In genomic region chr6:35634316-35634715, GRCh38 we compare ENCODE assay signal across 10 cellular contexts. TPM values are rescaled to one million over a fixed set of nuclear protein-coding genes. Genes with fewer than 3 reads are reported as not detected.
DNase-seq lines count a peak whose midpoint lies in the region; ATAC-seq and TF ChIP-seq lines count a peak whose summit lies in the region.
"Had no signal": no experiment of that assay in that cellular context is flagged by ENCODE, and none has a peak within 500 bp of the region (broad histone marks: within the 10 kb centered on the region; RNA-seq: fewer than 3 reads in every experiment).

No MANE protein-coding gene starts in this region.

- H3K4me3 ChIP-seq in AG10803 (ENCODE audit: low read length): no peak overlapping the region
- H3K4me3 ChIP-seq: suprapubic skin had no signal

- peak; percentile 19 for DNase-seq in AG10803 (ENCODE audit: low read depth)
- DNase-seq in GM03348 (ENCODE audit: low spot score): peak; percentile 16
- DNase-seq in dermis blood vessel endothelial cell: peak; percentile 58
- peak; percentile 54 to 67 for DNase-seq in lung microvascular endothelial cell (ENCODE audit: low read depth in 2 of 2)
- no peak for DNase-seq in SW 1271 (lab: John Stamatoyannopoulos, UW)
- DNase-seq: NCI-H1092 had no signal

- ATAC-seq in GM19324 (IDR thresholded peaks at IDR 0.05; ENCODE audit: low FRiP score, unreplicated experiment) (no peak), HG02798 (IDR thresholded peaks at IDR 0.05; ENCODE audit: poor library complexity, unreplicated experiment) (no peak), GM21423 (IDR thresholded peaks at IDR 0.05; ENCODE audit: unreplicated experiment) (no peak)

- no peak for TF ChIP-seq CTCF in AG10803 (conservative IDR thresholded peaks at IDR 0.05; ENCODE audit: low read length)

RNA-seq across cellular contexts. Expression of gene FKBP5, which starts 54.4 kb away (rescaled TPM):
- total RNA-seq in dermis blood vessel endothelial cell (40.0 and 73.4 TPM in 2 replicates), lung microvascular endothelial cell (37.3 and 40.1 TPM in 2 replicates)

Comparison
In these comparisons a context has a peak if more than half of its experiments do, and no peak if none do; other contexts are left out.
1. DNase-seq: peak in AG10803 (single experiment), GM03348 (single experiment), dermis blood vessel endothelial cell (single experiment) and lung microvascular endothelial cell (2 of 2); none in SW 1271 (0 of 2).